Comparison of ENCODE assay signal across 13 cellular contexts in the genomic region with DNA sequence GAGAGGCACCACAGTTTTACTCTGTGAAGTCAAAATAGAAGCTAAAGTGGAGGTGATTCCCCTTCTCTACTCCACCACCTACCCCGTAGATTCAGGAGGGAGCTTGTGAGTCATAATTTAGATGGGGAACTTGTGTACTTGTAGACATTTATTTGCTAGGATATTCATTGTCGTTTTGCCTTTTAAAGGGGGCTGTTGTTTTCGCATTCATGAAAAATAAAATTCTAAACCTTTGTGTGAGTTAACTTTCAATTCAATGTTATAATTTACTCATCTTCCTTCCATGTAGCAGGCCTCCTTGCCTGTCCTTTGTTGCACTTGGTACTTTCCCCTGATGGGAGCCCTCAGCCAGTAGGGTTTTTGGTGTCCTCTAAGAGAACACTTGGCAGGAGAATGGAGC. TPM values are rescaled to one million over a fixed set of nuclear protein-coding genes. Genes with fewer than 3 reads are reported as not detected.
A peak's percentile ranks its signal among the peaks of the same experiment; 100 is the strongest.
DNase-seq lines count a peak whose midpoint lies in the region; ATAC-seq, FAIRE-seq and TF ChIP-seq lines count a peak whose summit lies in the region.
"Had no signal": no experiment of that assay in that cellular context is flagged by ENCODE, and none has a peak within 500 bp of the region (broad histone marks: within the 10 kb centered on the region; RNA-seq: fewer than 3 reads in every experiment).

No MANE protein-coding gene starts in this region.

- H3K36me3 Mint-ChIP-seq in activated T-helper 17 cell treated with anti-CD3 and anti-CD28 coated beads, Interleukin-2, amount 50 U/mL, for 72 hours (ENCODE audit: low read depth) = peaks cover 100% of the 10 kb centered on the region

- peak overlapping the region; percentile 69 for H3K4me3 Mint-ChIP-seq in activated T-helper 17 cell treated with anti-CD3 and anti-CD28 coated beads, Interleukin-2, amount 50 U/mL, for 72 hours
- H3K4me3 Mint-ChIP-seq: dendritic cell treated with granulocyte-macrophage colony-stimulating factor and Interleukin-4, amounts not matched to agents 40 ng/mL and 50 ng/mL, for 4 days; GM23338 had no signal

- H3K9me3 Mint-ChIP-seq in activated T-helper 17 cell treated with anti-CD3 and anti-CD28 coated beads, Interleukin-2, amount 50 U/mL, for 72 hours = no peaks in the 10 kb centered on the region
- H3K9me3 Mint-ChIP-seq: dendritic cell treated with granulocyte-macrophage colony-stimulating factor and Interleukin-4, amounts not matched to agents 40 ng/mL and 50 ng/mL, for 4 days; GM23338 had no signal

- peaks cover 50% of the 10 kb centered on the region for H3K4me1 Mint-ChIP-seq in activated T-helper 17 cell treated with anti-CD3 and anti-CD28 coated beads, Interleukin-2, amount 50 U/mL, for 72 hours
- H3K4me1 Mint-ChIP-seq: GM23338 had no signal

- TF ChIP-seq POLR2A in GM12891 (IDR thresholded peaks at IDR 0.05; ENCODE audit: low read depth, low read length) (no peak), erythroblast (IDR thresholded peaks at IDR 0.05; ENCODE audit: low read length) (no peak)

- no peak for DNase-seq in GM18507 (ENCODE audit: extremely low spot score, insufficient read length, low read depth)
- no peak for DNase-seq in GM12891 (ENCODE audit: insufficient read length, low spot score)
- DNase-seq in erythroblast (lab: John Stamatoyannopoulos, UW) = no peak
- no peak for DNase-seq in hippocampal formation (lab: John Stamatoyannopoulos, UW)
- DNase-seq: C1 segment of cervical spinal cord, NCI-H1092 treated with DMSO at 0.1 percent for 48 hours, sigmoid colon had no signal

- peak overlapping the region; percentile 89 for H3K27ac Mint-ChIP-seq in activated T-helper 17 cell treated with anti-CD3 and anti-CD28 coated beads, Interleukin-2, amount 50 U/mL, for 72 hours
- H3K27ac Mint-ChIP-seq: dendritic cell treated with granulocyte-macrophage colony-stimulating factor and Interleukin-4, amounts not matched to agents 40 ng/mL and 50 ng/mL, for 4 days; GM23338 had no signal

- peak; percentile 68 for FAIRE-seq in GM18507 (lab: Jason Lieb, UNC)
- FAIRE-seq in GM12891 (lab: Jason Lieb, UNC) = no peak

- peak; percentile 81 for ATAC-seq in GM19351 (IDR thresholded peaks at IDR 0.05; ENCODE audit: unreplicated experiment)
- peak; percentile 51 for ATAC-seq in HG02970 (IDR thresholded peaks at IDR 0.05; ENCODE audit: low FRiP score, unreplicated experiment)
- peak; percentile 94 for ATAC-seq in activated T-helper 17 cell treated with anti-CD3 and anti-CD28 coated beads, Interleukin-2, amount 50 U/mL, for 72 hours (replicated peaks)
- no peak for ATAC-seq in HG02870 (IDR thresholded peaks at IDR 0.05; ENCODE audit: unreplicated experiment)
- ATAC-seq: GM23338 had no signal

- H3K27me3 Mint-ChIP-seq in activated T-helper 17 cell treated with anti-CD3 and anti-CD28 coated beads, Interleukin-2, amount 50 U/mL, for 72 hours = no peaks in the 10 kb centered on the region
- H3K27me3 Mint-ChIP-seq: dendritic cell treated with granulocyte-macrophage colony-stimulating factor and Interleukin-4, amounts not matched to agents 40 ng/mL and 50 ng/mL, for 4 days had no signal

TF ChIP-seq in GM12891, 5 proteins besides CTCF, POLR2A, EP300 and RAD21:
- TF ChIP-seq PAX5 (IDR thresholded peaks at IDR 0.05; ENCODE audit: insufficient read depth, low read length, severe bottlenecking) (no peak), TAF1 (IDR thresholded peaks at IDR 0.05; ENCODE audit: low read depth, low read length) (no peak), POLR2AphosphoS5 (IDR thresholded peaks at IDR 0.05; ENCODE audit: low read depth, low read length) (no peak), POU2F2 (IDR thresholded peaks at IDR 0.05; ENCODE audit: low read depth, low read length) (no peak), SPI1 (IDR thresholded peaks at IDR 0.05; ENCODE audit: low read depth, low read length) (no peak)

RNA-seq across cellular contexts. Expression of a gene that starts 22.0 kb away (rescaled TPM):
- 10 to 100 TPM; 33.1 to 40.1 TPM for total RNA-seq in activated T-helper 17 cell treated with anti-CD3 and anti-CD28 coated beads, Interleukin-2, amount 50 U/mL, for 72 hours
- 15.7 TPM for polyA plus RNA-seq in GM12891 (2012; ENCODE audit: low read depth, missing spikeins)

RNA-seq across cellular contexts. Expression of a gene that starts 29.3 kb away (rescaled TPM):
- total RNA-seq in activated T-helper 17 cell treated with anti-CD3 and anti-CD28 coated beads, Interleukin-2, amount 50 U/mL, for 72 hours = 100 to 1,000 TPM; 179 to 230 TPM
- polyA plus RNA-seq in GM12891 (2012; ENCODE audit: low read depth, missing spikeins) = 360 TPM
